Comparison of ENCODE assay signal across 11 cellular contexts in genomic region chr9:89941875-89942274, GRCh38.
DNase-seq lines count a peak whose midpoint lies in the region; ATAC-seq and TF ChIP-seq lines count a peak whose summit lies in the region.
"Had no signal": no experiment of that assay in that cellular context is flagged by ENCODE, and none has a peak within 500 bp of the region (broad histone marks: within the 10 kb centered on the region; RNA-seq: fewer than 3 reads in every experiment).

No MANE protein-coding gene starts in this region.

- no peaks in the 10 kb centered on the region for H3K36me3 Mint-ChIP-seq in activated naive CD8-positive, alpha-beta T cell treated with anti-CD3 and anti-CD28 coated beads, Interleukin-2, amount 50 U/mL, for 24 hours (ENCODE audit: low read depth)
- H3K36me3 Mint-ChIP-seq in activated naive CD8-positive, alpha-beta T cell treated with anti-CD3 and anti-CD28 coated beads for 36 hours, result no peaks in the 10 kb centered on the region
- no peaks in the 10 kb centered on the region for H3K36me3 Mint-ChIP-seq in activated naive CD4-positive, alpha-beta T cell treated with anti-CD3 and anti-CD28 coated beads for 36 hours (ENCODE audit: low read depth)
- no peaks in the 10 kb centered on the region for H3K36me3 Mint-ChIP-seq in T-helper 2 cell treated with Interferon-gamma antibody and Interleukin-4, amounts not matched to agents 5 μg/mL and 100 μg/mL, for 36 hours (ENCODE audit: low read depth)

- H3K9me3 ChIP-seq in Panc1 (ENCODE audit: control insufficient read depth, insufficient read depth, low read depth, low read length) (no peaks in the 10 kb centered on the region), aorta (ENCODE audit: control insufficient read depth, low read length) (no peaks in the 10 kb centered on the region)

- no peaks in the 10 kb centered on the region for H3K9me3 Mint-ChIP-seq in activated naive CD8-positive, alpha-beta T cell treated with anti-CD3 and anti-CD28 coated beads, Interleukin-2, amount 50 U/mL, for 24 hours
- no peaks in the 10 kb centered on the region for H3K9me3 Mint-ChIP-seq in activated naive CD8-positive, alpha-beta T cell treated with anti-CD3 and anti-CD28 coated beads for 36 hours
- H3K9me3 Mint-ChIP-seq in activated naive CD4-positive, alpha-beta T cell treated with anti-CD3 and anti-CD28 coated beads for 36 hours, result no peaks in the 10 kb centered on the region
- no peaks in the 10 kb centered on the region for H3K9me3 Mint-ChIP-seq in T-helper 2 cell treated with Interferon-gamma antibody and Interleukin-4, amounts not matched to agents 5 μg/mL and 100 μg/mL, for 36 hours

- BruUV-seq in Panc1 (replicated peaks; lab: Mats Ljungman, UMichigan), result no TSS peak

- WGBS in aorta, 2 donors, result 0 to 9% methylated on average over 2 of the region's 2 CpGs

- no peaks in the 10 kb centered on the region for H3K4me1 ChIP-seq in Panc1 (ENCODE audit: control insufficient read depth, insufficient read depth, low read length)
- no peaks in the 10 kb centered on the region for H3K4me1 ChIP-seq in aorta (ENCODE audit: control insufficient read depth in 1 of 2, insufficient read depth in 2 of 2, low read length in 2 of 2)

- H3K4me3 ChIP-seq in Panc1 (ENCODE audit: low read depth in 2 of 2, low read length in 2 of 2) (no peak overlapping the region), aorta (ENCODE audit: low read length in 2 of 2) (no peak overlapping the region)

- peak; percentile 70 for ATAC-seq in activated naive CD8-positive, alpha-beta T cell treated with anti-CD3 and anti-CD28 coated beads, Interleukin-2, amount 50 U/mL, for 24 hours
- ATAC-seq in Panc1, result no peak
- ATAC-seq in aorta (ENCODE audit: low FRiP score), result peak; percentile 82
- no peak for ATAC-seq in HG03460 (IDR thresholded peaks at IDR 0.05; ENCODE audit: unreplicated experiment)

- H3K4me1 Mint-ChIP-seq in activated naive CD8-positive, alpha-beta T cell treated with anti-CD3 and anti-CD28 coated beads, Interleukin-2, amount 50 U/mL, for 24 hours, result peaks cover 8% of the 10 kb centered on the region
- H3K4me1 Mint-ChIP-seq in activated naive CD8-positive, alpha-beta T cell treated with anti-CD3 and anti-CD28 coated beads for 36 hours, result peaks cover 2% of the 10 kb centered on the region
- peaks cover 3% of the 10 kb centered on the region for H3K4me1 Mint-ChIP-seq in activated naive CD4-positive, alpha-beta T cell treated with anti-CD3 and anti-CD28 coated beads for 36 hours (ENCODE audit: low read depth)
- H3K4me1 Mint-ChIP-seq in T-helper 2 cell treated with Interferon-gamma antibody and Interleukin-4, amounts not matched to agents 5 μg/mL and 100 μg/mL, for 36 hours (ENCODE audit: low read depth), result peaks cover 2% of the 10 kb centered on the region

- H3K27ac ChIP-seq in Panc1 (ENCODE audit: low read length), result no peak overlapping the region
- H3K27ac ChIP-seq in aorta (ENCODE audit: low read depth in 1 of 2, low read length in 2 of 2), result peak overlapping the region in 1 of 2 donors; percentile 78

- in situ Hi-C loops in Panc1 (cut with HindIII; ENCODE audit: low pct_unique_long_range_greater_than_20kb, low sequenced_read_pairs), result no loop called here

- CTCF ChIA-PET in Panc1 (lab: Charles Lee), result no interaction called here
- CTCF ChIA-PET in activated naive CD4-positive, alpha-beta T cell treated with anti-CD3 and anti-CD28 coated beads for 36 hours (lab: Charles Lee), result interaction anchor here (0.6 to 0.8 kb wide), 2 partner anchors 9 to 31 kb away, joined by 3 read pairs; no protein-coding TSS in a partner anchor

- TF ChIP-seq CTCF in Panc1 (IDR thresholded peaks at IDR 0.05), result no peak

- peaks cover 38% of the 10 kb centered on the region for H3K27me3 Mint-ChIP-seq in activated naive CD8-positive, alpha-beta T cell treated with anti-CD3 and anti-CD28 coated beads, Interleukin-2, amount 50 U/mL, for 24 hours
- H3K27me3 Mint-ChIP-seq in activated naive CD8-positive, alpha-beta T cell treated with anti-CD3 and anti-CD28 coated beads for 36 hours, result peaks cover 23% of the 10 kb centered on the region
- peaks cover 5% of the 10 kb centered on the region for H3K27me3 Mint-ChIP-seq in activated naive CD4-positive, alpha-beta T cell treated with anti-CD3 and anti-CD28 coated beads for 36 hours (ENCODE audit: low read depth)
- peaks cover 6% of the 10 kb centered on the region for H3K27me3 Mint-ChIP-seq in T-helper 2 cell treated with Interferon-gamma antibody and Interleukin-4, amounts not matched to agents 5 μg/mL and 100 μg/mL, for 36 hours (ENCODE audit: low read depth)

- POLR2A ChIA-PET in Panc1 (lab: Charles Lee), result no interaction called here

- H3K36me3 ChIP-seq in Panc1 (ENCODE audit: control insufficient read depth, insufficient read depth, low read length) (no peaks in the 10 kb centered on the region), aorta (ENCODE audit: control insufficient read depth in 1 of 2, insufficient read depth in 2 of 2, low read length in 1 of 2) (no peaks in the 10 kb centered on the region)

- H3K27ac Mint-ChIP-seq in activated naive CD8-positive, alpha-beta T cell treated with anti-CD3 and anti-CD28 coated beads, Interleukin-2, amount 50 U/mL, for 24 hours, result peak overlapping the region; percentile 40
- no peak overlapping the region for H3K27ac Mint-ChIP-seq in activated naive CD8-positive, alpha-beta T cell treated with anti-CD3 and anti-CD28 coated beads for 36 hours
- no peak overlapping the region for H3K27ac Mint-ChIP-seq in activated naive CD4-positive, alpha-beta T cell treated with anti-CD3 and anti-CD28 coated beads for 36 hours
- H3K27ac Mint-ChIP-seq in T-helper 2 cell treated with Interferon-gamma antibody and Interleukin-4, amounts not matched to agents 5 μg/mL and 100 μg/mL, for 36 hours, result no peak overlapping the region

- DNase-seq in activated naive CD8-positive, alpha-beta T cell treated with anti-CD3 and anti-CD28 coated beads, Interleukin-2, amount 50 U/mL, for 24 hours, result no peak
- DNase-seq in activated naive CD8-positive, alpha-beta T cell treated with anti-CD3 and anti-CD28 coated beads for 36 hours, result no peak
- DNase-seq in Panc1 (ENCODE audit: low read depth, low spot score) (peak; percentile 2), iris pigment epithelial cell (ENCODE audit: low read depth) (peak; percentile 65), aorta (no peak)
- no peak for DNase-seq in activated naive CD4-positive, alpha-beta T cell treated with anti-CD3 and anti-CD28 coated beads for 36 hours
- no peak for DNase-seq in T-helper 2 cell treated with Interferon-gamma antibody and Interleukin-4, amounts not matched to agents 5 μg/mL and 100 μg/mL, for 36 hours (ENCODE audit: low spot score)
- DNase-seq: activated naive CD4-positive, alpha-beta T cell treated with anti-CD3 and anti-CD28 coated beads, Interleukin-2, amount 50 U/mL, for 16 hours; COR-L47; hypothalamus had no signal

- intact Hi-C loops in Panc1 (cut with micrococcal nuclease; ENCODE audit: unreplicated experiment) (no loop called here), aorta (cut with DNase I) (loop anchor here in 1 of 2 donors (5.0 kb wide), 1 partner anchor 60 kb away; no protein-coding TSS in a partner anchor)
- intact Hi-C loops in activated naive CD4-positive, alpha-beta T cell treated with anti-CD3 and anti-CD28 coated beads for 36 hours (cut with micrococcal nuclease), result no loop called here

- H3K4me3 Mint-ChIP-seq in activated naive CD8-positive, alpha-beta T cell treated with anti-CD3 and anti-CD28 coated beads, Interleukin-2, amount 50 U/mL, for 24 hours, result no peak overlapping the region
- H3K4me3 Mint-ChIP-seq in activated naive CD8-positive, alpha-beta T cell treated with anti-CD3 and anti-CD28 coated beads for 36 hours, result no peak overlapping the region
- H3K4me3 Mint-ChIP-seq in activated naive CD4-positive, alpha-beta T cell treated with anti-CD3 and anti-CD28 coated beads for 36 hours, result no peak overlapping the region
- no peak overlapping the region for H3K4me3 Mint-ChIP-seq in T-helper 2 cell treated with Interferon-gamma antibody and Interleukin-4, amounts not matched to agents 5 μg/mL and 100 μg/mL, for 36 hours

- H3K27me3 ChIP-seq in Panc1 (ENCODE audit: control insufficient read depth, insufficient read depth, low read length), result no peaks in the 10 kb centered on the region
- H3K27me3 ChIP-seq in aorta (ENCODE audit: control insufficient read depth in 1 of 2, insufficient read depth in 2 of 2, low read length in 1 of 2), result no peaks in the 10 kb centered on the region

Comparison
In these comparisons a context has a peak if more than half of its experiments do, and no peak if none do; other contexts are left out.
1. ATAC-seq: peak in activated naive CD8-positive, alpha-beta T cell treated with anti-CD3 and anti-CD28 coated beads, Interleukin-2, amount 50 U/mL, for 24 hours (single experiment) and aorta (single experiment); none in Panc1 (single experiment) and HG03460 (single experiment).
2. DNase-seq: peak in Panc1 (single experiment) and iris pigment epithelial cell (single experiment); none in activated naive CD8-positive, alpha-beta T cell treated with anti-CD3 and anti-CD28 coated beads, Interleukin-2, amount 50 U/mL, for 24 hours (single experiment), activated naive CD8-positive, alpha-beta T cell treated with anti-CD3 and anti-CD28 coated beads for 36 hours (single experiment), aorta (0 of 2), activated naive CD4-positive, alpha-beta T cell treated with anti-CD3 and anti-CD28 coated beads for 36 hours (single experiment) and T-helper 2 cell treated with Interferon-gamma antibody and Interleukin-4, amounts not matched to agents 5 μg/mL and 100 μg/mL, for 36 hours (single experiment).